Comparison of ENCODE assay signal across 15 cellular contexts in genomic region chr7:113331155-113331898, GRCh38.
DNase-seq lines count a peak whose midpoint lies in the region; ATAC-seq and TF ChIP-seq lines count a peak whose summit lies in the region.
"Had no signal": no experiment of that assay in that cellular context is flagged by ENCODE, and none has a peak within 500 bp of the region (broad histone marks: within the 10 kb centered on the region; RNA-seq: fewer than 3 reads in every experiment).

No MANE protein-coding gene starts in this region.

- no peak for ATAC-seq in DND-41 (ENCODE audit: insufficient read depth, low read depth)
- peak in 1 of 2 donors; percentile 53 for ATAC-seq in left cardiac atrium
- ATAC-seq in GM18505 (IDR thresholded peaks at IDR 0.05; ENCODE audit: unreplicated experiment) = no peak
- no peak for ATAC-seq in foreskin keratinocyte

- intact Hi-C loops in left cardiac atrium (cut with DNase I) = no loop called here

- H3K4me2 ChIP-seq in DND-41 (ENCODE audit: insufficient read depth, low read length) (no peak overlapping the region), neuronal stem cell (ENCODE audit: insufficient read depth, low read length, poor library complexity, severe bottlenecking) (no peak overlapping the region)

- H2BK12ac ChIP-seq in neuronal stem cell (ENCODE audit: low read length) = no peak overlapping the region

- H2BK120ac ChIP-seq in neuronal stem cell (ENCODE audit: low read depth, low read length) = no peak overlapping the region

- H2AK5ac ChIP-seq in neuronal stem cell (ENCODE audit: low read depth, low read length) = no peak overlapping the region

- H3K18ac ChIP-seq in neuronal stem cell (ENCODE audit: low read length) = peak overlapping the region; percentile 81

- H3K4me1 ChIP-seq in DND-41 (ENCODE audit: insufficient read depth, low read length) (no peaks in the 10 kb centered on the region), neuronal stem cell (ENCODE audit: control insufficient read depth in 2 of 2, insufficient read depth in 1 of 2, low read depth in 1 of 2, low read length in 2 of 2) (peaks cover 5 to 6% of the 10 kb centered on the region in 2 donors), foreskin keratinocyte (no peaks in the 10 kb centered on the region)
- H3K4me1 ChIP-seq: colonic mucosa, Peyer's patch, stomach had no signal

- no peak overlapping the region for H4K91ac ChIP-seq in neuronal stem cell (ENCODE audit: low read depth, low read length, poor library complexity)

- H3K14ac ChIP-seq in neuronal stem cell (ENCODE audit: low read length) = no peak overlapping the region

- no peak overlapping the region for H2BK5ac ChIP-seq in neuronal stem cell (ENCODE audit: low read length)

- H3K27me3 ChIP-seq in DND-41 (ENCODE audit: insufficient read depth, low read length, poor library complexity) (no peaks in the 10 kb centered on the region), neuronal stem cell (ENCODE audit: control insufficient read depth in 3 of 3, insufficient read depth in 3 of 3, low read depth in 1 of 3, low read length in 3 of 3) (no peaks in the 10 kb centered on the region), foreskin keratinocyte (no peaks in the 10 kb centered on the region)
- H3K27me3 ChIP-seq: colonic mucosa, Peyer's patch, stomach had no signal

- H3K27ac ChIP-seq in DND-41 (ENCODE audit: low read length) (no peak overlapping the region), neuronal stem cell (replicated peaks; ENCODE audit: low read length) (no peak overlapping the region), foreskin keratinocyte (no peak overlapping the region)
- H3K27ac ChIP-seq: colonic mucosa, epithelial cell of prostate, parathyroid adenoma, Peyer's patch, stomach had no signal

- H2AFZ ChIP-seq in DND-41 (ENCODE audit: low read depth, low read length) (no peak overlapping the region), neuronal stem cell (ENCODE audit: low read length) (peak overlapping the region; percentile 78)
- H2AFZ ChIP-seq: parathyroid adenoma had no signal

- H3K4ac ChIP-seq in neuronal stem cell (ENCODE audit: low read length) = no peak overlapping the region

- H2BK15ac ChIP-seq in neuronal stem cell (ENCODE audit: low read length) = no peak overlapping the region

- peak; percentile 3 for DNase-seq in DND-41
- peak; percentile 39 for DNase-seq in RPMI8226
- DNase-seq in left cardiac atrium = peak; percentile 17
- DNase-seq in neuronal stem cell (ENCODE audit: low spot score) = peak; percentile 26
- DNase-seq in stimulated activated CD4-positive, alpha-beta T cell treated with anti-CD3 and anti-CD28 coated beads, Interleukin-4, amount 100 ng/mL, for 24 hours = no peak
- no peak for DNase-seq in GDM1 (lab: John Stamatoyannopoulos, UW)
- no peak for DNase-seq in foreskin keratinocyte
- DNase-seq: colonic mucosa, NCI-H1694, NCI-H510A treated with DMSO at 0.1 percent for 48 hours, stomach had no signal

- TF ChIP-seq CTCF in DND-41 (IDR thresholded peaks at IDR 0.05; ENCODE audit: borderline replicate concordance, extremely low read depth, low read length, poor library complexity, severe bottlenecking) (no peak), foreskin keratinocyte (conservative IDR thresholded peaks at IDR 0.05) (no peak)

- H3K36me3 ChIP-seq in DND-41 (ENCODE audit: insufficient read depth, low read length) = no peaks in the 10 kb centered on the region
- H3K36me3 ChIP-seq in neuronal stem cell (replicated peaks in 1 of 2; ENCODE audit: control insufficient read depth in 2 of 2, insufficient read depth in 2 of 2, low read length in 2 of 2) = no peaks in the 10 kb centered on the region
- H3K36me3 ChIP-seq: colonic mucosa, Peyer's patch, stomach had no signal

- no peak for TF ChIP-seq POLR2A in GM18505 (IDR thresholded peaks at IDR 0.05; ENCODE audit: borderline replicate concordance, extremely low read depth, insufficient read depth, insufficient read length)

- H3K79me1 ChIP-seq in neuronal stem cell (ENCODE audit: low read depth, low read length) = no peaks in the 10 kb centered on the region

- no peaks in the 10 kb centered on the region for H3K9me3 ChIP-seq in DND-41 (ENCODE audit: insufficient read depth, low read length, severe bottlenecking)
- no peaks in the 10 kb centered on the region for H3K9me3 ChIP-seq in neuronal stem cell (replicated peaks in 1 of 2; ENCODE audit: control insufficient read depth in 2 of 2, insufficient read depth in 1 of 2, low read depth in 1 of 2, low read length in 2 of 2)
- H3K9me3 ChIP-seq: colonic mucosa, Peyer's patch had no signal

- no peaks in the 10 kb centered on the region for H4K20me1 ChIP-seq in DND-41 (ENCODE audit: insufficient read depth, low read length)

- H3K4me3 ChIP-seq in DND-41 (ENCODE audit: low read depth in 1 of 2, low read length in 2 of 2) (no peak overlapping the region), neuronal stem cell (ENCODE audit: low read length in 2 of 2) (no peak overlapping the region)
- H3K4me3 ChIP-seq: colonic mucosa, Peyer's patch, stomach had no signal

- no CpG with 5 or more reads among the region's 15 CpGs for WGBS in neuronal stem cell (ENCODE audit: extremely low coverage in 2 of 2, insufficient read length in 2 of 2, insufficient replicate concordance in 1 of 2), 2 donors

- H3K79me2 ChIP-seq in DND-41 (ENCODE audit: insufficient read depth, low read length) = no peaks in the 10 kb centered on the region

- H3K23ac ChIP-seq in neuronal stem cell (ENCODE audit: low read depth, low read length, poor library complexity) = no peak overlapping the region

- no peak overlapping the region for H4K8ac ChIP-seq in neuronal stem cell (ENCODE audit: low read depth, low read length)

- H3K9ac ChIP-seq in DND-41 (ENCODE audit: low read depth, low read length) (no peak overlapping the region), neuronal stem cell (ENCODE audit: low read depth, low read length, poor library complexity) (no peak overlapping the region)
- H3K9ac ChIP-seq: parathyroid adenoma had no signal

Comparison
In these comparisons a context has a peak if more than half of its experiments do, and no peak if none do; other contexts are left out.
1. DNase-seq: peak in DND-41 (single experiment), RPMI8226 (single experiment), left cardiac atrium (single experiment) and neuronal stem cell (single experiment); none in stimulated activated CD4-positive, alpha-beta T cell treated with anti-CD3 and anti-CD28 coated beads, Interleukin-4, amount 100 ng/mL, for 24 hours (single experiment), GDM1 (single experiment) and foreskin keratinocyte (0 of 2).